ENCODE assay signal across 8 cellular contexts in the genomic region with DNA sequence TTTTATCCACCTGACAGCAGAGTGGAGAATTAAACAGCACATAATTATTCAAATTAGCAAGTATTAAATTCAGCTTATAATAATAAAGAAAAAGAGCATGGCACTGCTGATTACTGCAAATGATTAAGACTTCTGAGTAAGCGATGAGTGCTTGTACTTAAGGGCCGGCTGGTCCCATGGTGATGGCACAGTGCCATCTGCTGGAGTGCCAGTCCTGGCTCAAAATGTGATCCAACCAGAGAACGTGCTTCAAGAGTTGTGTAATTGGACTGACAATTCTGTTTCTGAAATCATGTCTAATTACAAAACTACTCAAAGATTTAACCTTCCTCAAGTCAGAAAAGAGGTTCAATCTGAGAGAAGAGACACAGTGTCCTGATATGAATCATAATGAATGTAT.
DNase-seq lines count a peak whose midpoint lies in the region; ATAC-seq, FAIRE-seq and TF ChIP-seq lines count a peak whose summit lies in the region.

No MANE protein-coding gene starts in this region.

- no peaks in the 10 kb centered on the region for H3K36me3 Mint-ChIP-seq in activated naive CD8-positive, alpha-beta T cell treated with anti-CD3 and anti-CD28 coated beads, Interleukin-2, amount 50 U/mL, for 24 hours (ENCODE audit: low read depth)

- H3K9me3 ChIP-seq in BE2C = no peaks in the 10 kb centered on the region
- H3K9me3 ChIP-seq in upper lobe of right lung = no peaks in the 10 kb centered on the region
- H3K9me3 ChIP-seq in effector memory CD4-positive, alpha-beta T cell (ENCODE audit: control insufficient read depth, low read length) = no peaks in the 10 kb centered on the region

- H3K27me3 ChIP-seq in BE2C = no peaks in the 10 kb centered on the region
- no peaks in the 10 kb centered on the region for H3K27me3 ChIP-seq in upper lobe of right lung
- H3K27me3 ChIP-seq in effector memory CD4-positive, alpha-beta T cell (replicated peaks; ENCODE audit: control insufficient read depth, insufficient read depth, low read length, poor library complexity, severe bottlenecking) = no peaks in the 10 kb centered on the region

- intact Hi-C loops in upper lobe of right lung (cut with DNase I) = no loop called here

- peaks cover 3% of the 10 kb centered on the region for H3K4me1 ChIP-seq in BE2C
- H3K4me1 ChIP-seq in upper lobe of right lung = no peaks in the 10 kb centered on the region
- no peaks in the 10 kb centered on the region for H3K4me1 ChIP-seq in effector memory CD4-positive, alpha-beta T cell (ENCODE audit: control insufficient read depth, insufficient read depth, low read length, poor library complexity, severe bottlenecking)

- DNase-seq in BE2C (peak; percentile 82), GM18507 (ENCODE audit: extremely low spot score, insufficient read length, low read depth) (peak; percentile 4), NCI-H526 treated with DMSO at 0.1 percent for 48 hours (lab: John Stamatoyannopoulos, UW) (peak; percentile 3), iris pigment epithelial cell (ENCODE audit: low read depth) (peak; percentile 58), upper lobe of right lung (peak; percentile 87)
- peak; percentile 4 for DNase-seq in activated naive CD8-positive, alpha-beta T cell treated with anti-CD3 and anti-CD28 coated beads, Interleukin-2, amount 50 U/mL, for 24 hours
- DNase-seq in effector memory CD4-positive, alpha-beta T cell = no peak

- H3K4me1 Mint-ChIP-seq in activated naive CD8-positive, alpha-beta T cell treated with anti-CD3 and anti-CD28 coated beads, Interleukin-2, amount 50 U/mL, for 24 hours = no peaks in the 10 kb centered on the region

- no peaks in the 10 kb centered on the region for H3K36me3 ChIP-seq in BE2C
- no peaks in the 10 kb centered on the region for H3K36me3 ChIP-seq in upper lobe of right lung
- no peaks in the 10 kb centered on the region for H3K36me3 ChIP-seq in effector memory CD4-positive, alpha-beta T cell (ENCODE audit: control insufficient read depth, insufficient read depth, low read length)

- H3K27me3 Mint-ChIP-seq in activated naive CD8-positive, alpha-beta T cell treated with anti-CD3 and anti-CD28 coated beads, Interleukin-2, amount 50 U/mL, for 24 hours = peaks cover 2% of the 10 kb centered on the region

- no peak overlapping the region for H3K27ac Mint-ChIP-seq in activated naive CD8-positive, alpha-beta T cell treated with anti-CD3 and anti-CD28 coated beads, Interleukin-2, amount 50 U/mL, for 24 hours

- H3K4me3 Mint-ChIP-seq in activated naive CD8-positive, alpha-beta T cell treated with anti-CD3 and anti-CD28 coated beads, Interleukin-2, amount 50 U/mL, for 24 hours = no peak overlapping the region

- peak overlapping the region; percentile 24 for H3K4me3 ChIP-seq in BE2C (ENCODE audit: low read depth, low read length)
- no peak overlapping the region for H3K4me3 ChIP-seq in upper lobe of right lung
- no peak overlapping the region for H3K4me3 ChIP-seq in effector memory CD4-positive, alpha-beta T cell (ENCODE audit: insufficient read depth, low read depth, low read length, poor library complexity, severe bottlenecking)

- peak; percentile 81 for ATAC-seq in HG03460 (IDR thresholded peaks at IDR 0.05; ENCODE audit: unreplicated experiment)
- no peak for ATAC-seq in activated naive CD8-positive, alpha-beta T cell treated with anti-CD3 and anti-CD28 coated beads, Interleukin-2, amount 50 U/mL, for 24 hours
- ATAC-seq in upper lobe of right lung = peak; percentile 78

- FAIRE-seq in GM18507 (lab: Jason Lieb, UNC) = peak; percentile 76

- no peaks in the 10 kb centered on the region for H3K9me3 Mint-ChIP-seq in activated naive CD8-positive, alpha-beta T cell treated with anti-CD3 and anti-CD28 coated beads, Interleukin-2, amount 50 U/mL, for 24 hours

- TF ChIP-seq CTCF in BE2C (IDR thresholded peaks at IDR 0.05; ENCODE audit: low read depth, low read length) (peak; percentile 79), upper lobe of right lung (IDR thresholded peaks at IDR 0.05) (peak; percentile 20)

- H3K27ac ChIP-seq in upper lobe of right lung = no peak overlapping the region
- H3K27ac ChIP-seq in effector memory CD4-positive, alpha-beta T cell (ENCODE audit: insufficient read depth, low read length, poor library complexity, severe bottlenecking) = no peak overlapping the region

Comparison
In these comparisons a context has a peak if more than half of its experiments do, and no peak if none do; other contexts are left out.
1. DNase-seq: peak in BE2C (single experiment), GM18507 (single experiment), NCI-H526 treated with DMSO at 0.1 percent for 48 hours (single experiment), activated naive CD8-positive, alpha-beta T cell treated with anti-CD3 and anti-CD28 coated beads, Interleukin-2, amount 50 U/mL, for 24 hours (single experiment), iris pigment epithelial cell (single experiment) and upper lobe of right lung (single experiment); none in effector memory CD4-positive, alpha-beta T cell (0 of 3).